In the genomic region with DNA sequence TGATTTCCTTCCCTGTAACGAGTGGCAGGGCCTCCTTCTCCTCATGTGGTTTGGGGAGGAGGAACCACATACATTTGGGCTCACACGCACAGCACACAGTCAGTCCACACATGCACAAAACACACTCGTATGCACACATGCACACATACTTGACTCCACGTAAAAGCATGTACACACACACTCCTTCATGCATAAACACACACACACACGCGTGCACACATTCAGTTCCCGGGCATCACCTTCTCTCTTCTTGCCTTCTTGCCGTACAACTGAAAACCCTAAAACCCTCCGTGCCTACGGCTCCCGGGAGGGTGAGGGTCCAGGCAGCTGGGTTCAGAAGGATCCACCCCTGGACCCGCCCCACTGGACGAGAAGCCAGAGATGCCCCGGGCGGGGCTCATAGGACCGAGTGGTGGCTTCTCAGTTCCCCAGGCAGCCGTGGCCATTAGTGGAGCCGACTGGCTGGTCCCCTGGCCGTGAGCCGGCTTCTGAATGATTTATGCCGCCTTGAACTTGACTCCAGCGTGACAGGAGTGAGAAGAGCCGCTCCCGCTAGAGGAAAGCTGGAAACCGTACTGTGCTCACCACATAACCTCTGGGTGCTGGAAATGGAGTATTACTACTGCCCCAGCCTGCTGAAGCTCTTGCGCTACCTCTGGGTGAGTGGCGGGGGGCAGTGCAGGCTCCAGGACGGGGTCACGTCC, we compare ENCODE assay signal across 11 cellular contexts.
A peak's percentile ranks its signal among the peaks of the same experiment; 100 is the strongest.
DNase-seq lines count a peak whose midpoint lies in the region; ATAC-seq and TF ChIP-seq lines count a peak whose summit lies in the region.
"Had no signal": no experiment of that assay in that cellular context is flagged by ENCODE, and none has a peak within 500 bp of the region (broad histone marks: within the 10 kb centered on the region; RNA-seq: fewer than 3 reads in every experiment).

No MANE protein-coding gene starts in this region.

- no peaks in the 10 kb centered on the region for H3K27me3 ChIP-seq in vagina

- H3K4me3 ChIP-seq in vagina, result peak overlapping the region; percentile 12 to 15

- H3K27me3 Mint-ChIP-seq in natural killer cell (ENCODE audit: low read depth in 2 of 2), result no peaks in the 10 kb centered on the region

- no peaks in the 10 kb centered on the region for H3K36me3 Mint-ChIP-seq in natural killer cell

- no peak for TF ChIP-seq CTCF in natural killer cell (IDR thresholded peaks at IDR 0.05)
- no peak for TF ChIP-seq CTCF in vagina (IDR thresholded peaks at IDR 0.05)

- peaks cover 12% of the 10 kb centered on the region for H3K4me1 ChIP-seq in vagina
- H3K4me1 ChIP-seq: parathyroid adenoma had no signal

- H3K9me3 ChIP-seq in vagina, result no peaks in the 10 kb centered on the region

- DNase-seq in stimulated activated CD4-positive, alpha-beta T cell treated with anti-CD3 and anti-CD28 coated beads, Interleukin-15, amount 100 ng/mL, for 24 hours, result peak; percentile 41
- no peak for DNase-seq in stimulated activated CD4-positive, alpha-beta T cell treated with anti-CD3 and anti-CD28 coated beads, Interleukin-1b, Interleukin-23, amount 100 ng/mL, for 48 hours
- DNase-seq in natural killer cell, result no peak
- no peak for DNase-seq in vagina (ENCODE audit: extremely low spot score in 2 of 2)
- DNase-seq in T1000 (lab: John Stamatoyannopoulos, UW), result no peak

- ATAC-seq in natural killer cell, result no peak
- ATAC-seq in HG03135 (IDR thresholded peaks at IDR 0.05; ENCODE audit: unreplicated experiment), result no peak
- ATAC-seq in GM21447 (IDR thresholded peaks at IDR 0.05; ENCODE audit: unreplicated experiment), result no peak
- ATAC-seq: activated CD4-positive, CD25-positive, alpha-beta regulatory T cell treated with anti-CD3 and anti-CD28 coated beads, Interleukin-2, amount 50 U/mL, for 24 hours had no signal

- H3K27ac ChIP-seq in cingulate gyrus (ENCODE audit: low read depth, low read length), result peak overlapping the region; percentile 54
- peak overlapping the region; percentile 29 for H3K27ac ChIP-seq in vagina
- H3K27ac ChIP-seq: epithelial cell of prostate, parathyroid adenoma had no signal

- intact Hi-C loops in natural killer cell (cut with micrococcal nuclease) (no loop called here), vagina (cut with DNase I) (no loop called here)

- no peak for TF ChIP-seq POLR2A in vagina (IDR thresholded peaks at IDR 0.05)

- H3K36me3 ChIP-seq in vagina, result no peaks in the 10 kb centered on the region

- H3K4me3 Mint-ChIP-seq in natural killer cell, result peak overlapping the region; percentile 92

- H3K9me3 Mint-ChIP-seq in natural killer cell, result no peaks in the 10 kb centered on the region

- H3K27ac Mint-ChIP-seq in natural killer cell, result peak overlapping the region; percentile 92

- H3K4me1 Mint-ChIP-seq in natural killer cell, result peaks cover 64 to 90% of the 10 kb centered on the region in 2 donors
